In genomic region chr11:77096591-77097019, GRCh38 we compare ENCODE assay signal across 30 cellular contexts. TPM values are rescaled to one million over a fixed set of nuclear protein-coding genes. Genes with fewer than 3 reads are reported as not detected.
DNase-seq lines count a peak whose midpoint lies in the region; FAIRE-seq and TF ChIP-seq lines count a peak whose summit lies in the region.
"Had no signal": no experiment of that assay in that cellular context is flagged by ENCODE, and none has a peak within 500 bp of the region (broad histone marks: within the 10 kb centered on the region; RNA-seq: fewer than 3 reads in every experiment).

No MANE protein-coding gene starts in this region.

- no peaks in the 10 kb centered on the region for H3K9me3 ChIP-seq in BE2C
- H3K9me3 ChIP-seq in kidney (ENCODE audit: control insufficient read depth in 1 of 2, low read length in 2 of 2) = no peaks in the 10 kb centered on the region
- H3K9me3 ChIP-seq: breast epithelium, esophagus muscularis mucosa, upper lobe of left lung had no signal

- H3K27ac Mint-ChIP-seq in nephron progenitor cell = peak overlapping the region; percentile 88
- H3K27ac Mint-ChIP-seq in activated CD4-positive, alpha-beta memory T cell treated with anti-CD3 and anti-CD28 coated beads for 36 hours = no peak overlapping the region
- H3K27ac Mint-ChIP-seq: activated CD4-positive, alpha-beta T cell treated with anti-CD3 and anti-CD28 coated beads, Interleukin-2, amount 10 ng/mL, durations not matched to agents 7 days and 5 days; activated naive CD4-positive, alpha-beta T cell treated with anti-CD3 and anti-CD28 coated beads, Interleukin-2, amount 10 ng/mL, durations not matched to agents 7 days and 5 days; activated T-helper 1 cell treated with anti-CD3 and anti-CD28 coated beads, Interleukin-12 subunit alpha, Interleukin-12 subunit beta, Interleukin-2, Interleukin-4 antibody, amounts not matched to agents 30 ng/mL and 10 ng/mL and 1 ng/mL, durations not matched to agents 14 hours and 24 hours and 36 hours had no signal

- H3K27me3 ChIP-seq in BE2C (no peaks in the 10 kb centered on the region), brain microvascular endothelial cell (replicated peaks) (no peaks in the 10 kb centered on the region)
- H3K27me3 ChIP-seq: breast epithelium, esophagus muscularis mucosa, foreskin keratinocyte, upper lobe of left lung had no signal

- CTCF ChIA-PET in activated CD4-positive, alpha-beta memory T cell treated with anti-CD3 and anti-CD28 coated beads for 36 hours (lab: Charles Lee) = interaction anchor here (1.4 kb wide), 1 partner anchor 177 kb away, joined by 4 read pairs; no protein-coding TSS in a partner anchor

- POLR2A ChIA-PET in activated CD4-positive, alpha-beta memory T cell treated with anti-CD3 and anti-CD28 coated beads for 36 hours (lab: Charles Lee) = no interaction called here

- H3K4me3 ChIP-seq in BE2C (ENCODE audit: low read depth, low read length) (no peak overlapping the region), kidney (ENCODE audit: low read length in 2 of 2) (no peak overlapping the region), brain microvascular endothelial cell (ENCODE audit: low read depth, low read length) (no peak overlapping the region)
- H3K4me3 ChIP-seq: breast epithelium, esophagus muscularis mucosa, smooth muscle cell, upper lobe of left lung had no signal

- no peak overlapping the region for H3K9ac ChIP-seq in kidney (ENCODE audit: low read length in 2 of 2)

- H3K4me1 ChIP-seq in BE2C = no peaks in the 10 kb centered on the region
- H3K4me1 ChIP-seq in kidney (ENCODE audit: control insufficient read depth in 1 of 2, insufficient read depth in 1 of 2, low read depth in 1 of 2, low read length in 2 of 2) = no peaks in the 10 kb centered on the region
- H3K4me1 ChIP-seq: breast epithelium, foreskin keratinocyte, upper lobe of left lung had no signal

- peaks cover 22% of the 10 kb centered on the region for H3K9me3 Mint-ChIP-seq in nephron progenitor cell
- H3K9me3 Mint-ChIP-seq in activated CD4-positive, alpha-beta memory T cell treated with anti-CD3 and anti-CD28 coated beads for 36 hours = no peaks in the 10 kb centered on the region
- H3K9me3 Mint-ChIP-seq: activated CD4-positive, alpha-beta T cell treated with anti-CD3 and anti-CD28 coated beads, Interleukin-2, amount 10 ng/mL, durations not matched to agents 7 days and 5 days; activated naive CD4-positive, alpha-beta T cell treated with anti-CD3 and anti-CD28 coated beads, Interleukin-2, amount 10 ng/mL, durations not matched to agents 7 days and 5 days; activated T-helper 1 cell treated with anti-CD3 and anti-CD28 coated beads, Interleukin-12 subunit alpha, Interleukin-12 subunit beta, Interleukin-2, Interleukin-4 antibody, amounts not matched to agents 30 ng/mL and 10 ng/mL and 1 ng/mL, durations not matched to agents 14 hours and 24 hours and 36 hours had no signal

- H3K36me3 Mint-ChIP-seq in nephron progenitor cell (ENCODE audit: low read depth) = peaks cover 16% of the 10 kb centered on the region
- H3K36me3 Mint-ChIP-seq in activated CD4-positive, alpha-beta memory T cell treated with anti-CD3 and anti-CD28 coated beads for 36 hours = no peaks in the 10 kb centered on the region
- H3K36me3 Mint-ChIP-seq: activated naive CD4-positive, alpha-beta T cell treated with anti-CD3 and anti-CD28 coated beads, Interleukin-2, amount 10 ng/mL, durations not matched to agents 7 days and 5 days had no signal

- H3K4me3 Mint-ChIP-seq in nephron progenitor cell = no peak overlapping the region
- H3K4me3 Mint-ChIP-seq in activated CD4-positive, alpha-beta memory T cell treated with anti-CD3 and anti-CD28 coated beads for 36 hours = no peak overlapping the region
- H3K4me3 Mint-ChIP-seq: activated CD4-positive, alpha-beta T cell treated with anti-CD3 and anti-CD28 coated beads, Interleukin-2, amount 10 ng/mL, durations not matched to agents 7 days and 5 days; activated naive CD4-positive, alpha-beta T cell treated with anti-CD3 and anti-CD28 coated beads, Interleukin-2, amount 10 ng/mL, durations not matched to agents 7 days and 5 days; activated T-helper 1 cell treated with anti-CD3 and anti-CD28 coated beads, Interleukin-12 subunit alpha, Interleukin-12 subunit beta, Interleukin-2, Interleukin-4 antibody, amounts not matched to agents 30 ng/mL and 10 ng/mL and 1 ng/mL, durations not matched to agents 14 hours and 24 hours and 36 hours had no signal

- intact Hi-C loops in kidney (cut with DNase I) = no loop called here
- intact Hi-C loops in activated CD4-positive, alpha-beta memory T cell treated with anti-CD3 and anti-CD28 coated beads for 36 hours (cut with micrococcal nuclease) = no loop called here

- H3K36me3 ChIP-seq in BE2C (no peaks in the 10 kb centered on the region; the same call in 1 of the 2 replicates), kidney (ENCODE audit: control insufficient read depth in 1 of 2, insufficient read depth in 2 of 2, low read length in 2 of 2) (no peaks in the 10 kb centered on the region), brain microvascular endothelial cell (replicated peaks) (no peaks in the 10 kb centered on the region)
- H3K36me3 ChIP-seq: breast epithelium, upper lobe of left lung had no signal

- H3K27me3 Mint-ChIP-seq in nephron progenitor cell (ENCODE audit: low read depth, poor library complexity) = peaks cover 2% of the 10 kb centered on the region
- no peaks in the 10 kb centered on the region for H3K27me3 Mint-ChIP-seq in activated CD4-positive, alpha-beta memory T cell treated with anti-CD3 and anti-CD28 coated beads for 36 hours
- H3K27me3 Mint-ChIP-seq: activated CD4-positive, alpha-beta T cell treated with anti-CD3 and anti-CD28 coated beads, Interleukin-2, amount 10 ng/mL, durations not matched to agents 7 days and 5 days; activated naive CD4-positive, alpha-beta T cell treated with anti-CD3 and anti-CD28 coated beads, Interleukin-2, amount 10 ng/mL, durations not matched to agents 7 days and 5 days had no signal

- peaks cover 8% of the 10 kb centered on the region for H3K4me1 Mint-ChIP-seq in nephron progenitor cell
- H3K4me1 Mint-ChIP-seq in activated CD4-positive, alpha-beta memory T cell treated with anti-CD3 and anti-CD28 coated beads for 36 hours (ENCODE audit: low read depth) = no peaks in the 10 kb centered on the region
- H3K4me1 Mint-ChIP-seq: activated CD4-positive, alpha-beta T cell treated with anti-CD3 and anti-CD28 coated beads, Interleukin-2, amount 10 ng/mL, durations not matched to agents 7 days and 5 days; activated naive CD4-positive, alpha-beta T cell treated with anti-CD3 and anti-CD28 coated beads, Interleukin-2, amount 10 ng/mL, durations not matched to agents 7 days and 5 days had no signal

- in situ Hi-C loops in brain microvascular endothelial cell (cut with HindIII; ENCODE audit: low pct_ligation_motif_present, low sequenced_read_pairs) = no loop called here

- DNase-seq in BE2C (peak; percentile 0), kidney (peak; percentile 18), nephron progenitor cell (no peak), NCI-H1048 (lab: John Stamatoyannopoulos, UW) (no peak), DMS79 (lab: John Stamatoyannopoulos, UW) (no peak), brain microvascular endothelial cell (no peak)
- DNase-seq in activated CD4-positive, alpha-beta memory T cell treated with anti-CD3 and anti-CD28 coated beads for 36 hours = no peak
- DNase-seq: activated CD4-positive, alpha-beta T cell treated with anti-CD3 and anti-CD28 coated beads, Interleukin-2, amount 10 ng/mL, durations not matched to agents 7 days and 5 days; activated naive CD4-positive, alpha-beta T cell treated with anti-CD3 and anti-CD28 coated beads, Interleukin-2, amount 10 ng/mL, durations not matched to agents 7 days and 5 days; amygdala; cortex of kidney; DMS53; foreskin keratinocyte; NCI-H1105 treated with DMSO at 0.1 percent for 48 hours; NCI-H2029; NCI-H524 treated with DMSO at 0.1 percent for 48 hours; SHP77; stimulated activated CD4-positive, alpha-beta T cell treated with anti-CD3 and anti-CD28 coated beads, Interleukin-2, amount 100 ng/mL, for 24 hours; T-helper 9 cell; upper lobe of left lung had no signal

- H3K27ac ChIP-seq in VCaP = peak overlapping the region; percentile 51
- no peak overlapping the region for H3K27ac ChIP-seq in kidney (ENCODE audit: low read depth in 2 of 2, low read length in 2 of 2)
- no peak overlapping the region for H3K27ac ChIP-seq in brain microvascular endothelial cell
- H3K27ac ChIP-seq: breast epithelium, esophagus muscularis mucosa, foreskin keratinocyte, upper lobe of left lung had no signal

- TF ChIP-seq CTCF in BE2C (IDR thresholded peaks at IDR 0.05; ENCODE audit: low read depth, low read length) (no peak), VCaP (conservative IDR thresholded peaks at IDR 0.05) (no peak), kidney (IDR thresholded peaks at IDR 0.05; ENCODE audit: borderline replicate concordance, extremely low read depth, insufficient read depth) (no peak), nephron progenitor cell (IDR thresholded peaks at IDR 0.05) (no peak), brain microvascular endothelial cell (IDR thresholded peaks at IDR 0.05; ENCODE audit: low read depth, low read length, missing control alignments) (no peak)

- FAIRE-seq in kidney (lab: Jason Lieb, UNC) = no peak
- FAIRE-seq: G401.6 had no signal

RNA-seq across cellular contexts. Expression of gene OMP, which starts 6.0 kb away (rescaled TPM):
- 0.94 TPM for polyA plus RNA-seq in BE2C (2012; ENCODE audit: insufficient read depth, insufficient read length, low read depth)
- 1.8 TPM for total RNA-seq in kidney
- not detected for polyA plus RNA-seq in kidney (ENCODE audit: insufficient read depth, low read depth, low replicate concordance)
- not detected for total RNA-seq in activated CD4-positive, alpha-beta memory T cell treated with anti-CD3 and anti-CD28 coated beads for 36 hours
- total RNA-seq: A673; activated CD4-positive, alpha-beta T cell treated with anti-CD3 and anti-CD28 coated beads, Interleukin-2, amount 10 ng/mL, durations not matched to agents 7 days and 5 days; activated T-helper 1 cell treated with anti-CD3 and anti-CD28 coated beads, Interleukin-12 subunit alpha, Interleukin-12 subunit beta, Interleukin-2, Interleukin-4 antibody, amounts not matched to agents 30 ng/mL and 10 ng/mL and 1 ng/mL, durations not matched to agents 14 hours and 24 hours and 36 hours; breast epithelium; esophagus muscularis mucosa; foreskin keratinocyte; H4; lung microvascular endothelial cell; pulmonary artery endothelial cell; smooth muscle cell had no signal
- polyA plus RNA-seq: foreskin keratinocyte, smooth muscle cell had no signal

RNA-seq across cellular contexts. Expression of gene CAPN5, which starts 29.8 kb away (rescaled TPM):
- polyA plus RNA-seq in BE2C (2012; ENCODE audit: insufficient read depth, insufficient read length, low read depth) = 13.2 TPM
- 36.0 TPM for total RNA-seq in kidney
- polyA plus RNA-seq in kidney (ENCODE audit: insufficient read depth, low read depth, low replicate concordance) = 20.0 TPM
- 1 to 10 TPM in 1 of 2 experiments, under 1 TPM in 1; 0.88 to 1.1 TPM for total RNA-seq in activated CD4-positive, alpha-beta memory T cell treated with anti-CD3 and anti-CD28 coated beads for 36 hours

RNA-seq across cellular contexts. Expression of gene MYO7A, which starts 31.4 kb away (rescaled TPM):
- polyA plus RNA-seq in BE2C (2012; ENCODE audit: insufficient read depth, insufficient read length, low read depth) = 0.36 TPM
- total RNA-seq in kidney = 10.7 TPM
- 6.1 TPM for polyA plus RNA-seq in kidney (ENCODE audit: insufficient read depth, low read depth, low replicate concordance)
- under 1 TPM; 0.29 to 0.38 TPM for total RNA-seq in activated CD4-positive, alpha-beta memory T cell treated with anti-CD3 and anti-CD28 coated beads for 36 hours
- total RNA-seq: A673 had no signal

Comparison
In these comparisons a context has a peak if more than half of its experiments do, and no peak if none do; other contexts are left out.
1. DNase-seq: peak in BE2C (single experiment) and kidney (single experiment); none in nephron progenitor cell (single experiment), NCI-H1048 (single experiment), DMS79 (single experiment), activated CD4-positive, alpha-beta memory T cell treated with anti-CD3 and anti-CD28 coated beads for 36 hours (single experiment) and brain microvascular endothelial cell (single experiment).
2. RNA of gene CAPN5, which starts 29.8 kb away (total RNA-seq): 36.0 TPM in kidney (single experiment); 0.88 to 1.1 TPM in activated CD4-positive, alpha-beta memory T cell treated with anti-CD3 and anti-CD28 coated beads for 36 hours; every median in the first group is over 10 times any median in the second.